In the genomic region with DNA sequence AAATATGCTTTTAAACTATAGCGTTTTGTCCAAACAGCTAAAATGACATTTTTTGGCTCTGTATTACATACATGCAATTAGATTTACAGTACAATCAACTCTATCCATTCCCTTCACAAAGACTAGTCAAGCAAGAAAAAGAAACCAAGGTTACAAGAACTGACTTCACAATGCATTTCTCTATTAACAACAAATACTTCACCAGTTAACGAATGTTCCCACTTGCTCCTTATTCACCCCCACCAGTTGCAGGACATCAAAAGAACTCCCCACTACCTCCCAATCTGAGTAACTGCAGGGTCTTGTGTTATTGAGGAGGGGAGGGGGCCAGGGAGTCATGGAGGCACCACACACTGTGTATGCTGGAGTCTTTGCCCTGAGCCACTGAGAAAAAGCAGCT, we compare ENCODE assay signal across 16 cellular contexts. TPM values are rescaled to one million over a fixed set of nuclear protein-coding genes. Genes with fewer than 3 reads are reported as not detected.
A peak's percentile ranks its signal among the peaks of the same experiment; 100 is the strongest.
DNase-seq lines count a peak whose midpoint lies in the region; ATAC-seq, FAIRE-seq and TF ChIP-seq lines count a peak whose summit lies in the region.
"Had no signal": no experiment of that assay in that cellular context is flagged by ENCODE, and none has a peak within 500 bp of the region (broad histone marks: within the 10 kb centered on the region; RNA-seq: fewer than 3 reads in every experiment).

No MANE protein-coding gene starts in this region.

- H3K79me1 ChIP-seq in trophoblast cell (ENCODE audit: low read length), result no peaks in the 10 kb centered on the region

- CTCF ChIA-PET in CD4-positive, alpha-beta T cell (lab: Charles Lee), result no interaction called here

- H3K27ac Mint-ChIP-seq in brain (peak overlapping the region in 4 of 5 experiments; percentile 20 to 60 (median 50)), GM23338 (no peak overlapping the region), osteocyte (ENCODE audit: unreplicated experiment) (no peak overlapping the region)
- no peak overlapping the region for H3K27ac Mint-ChIP-seq in CD4-positive, alpha-beta T cell
- H3K27ac Mint-ChIP-seq: CD8-positive, alpha-beta T cell; H9 had no signal

- peaks cover 19% of the 10 kb centered on the region for H3K36me3 Mint-ChIP-seq in brain
- no peaks in the 10 kb centered on the region for H3K36me3 Mint-ChIP-seq in CD4-positive, alpha-beta T cell (ENCODE audit: low read depth)
- peaks cover 12% of the 10 kb centered on the region for H3K36me3 Mint-ChIP-seq in GM23338 (ENCODE audit: low read depth)
- H3K36me3 Mint-ChIP-seq in osteocyte (ENCODE audit: unreplicated experiment), result no peaks in the 10 kb centered on the region
- H3K36me3 Mint-ChIP-seq: CD8-positive, alpha-beta T cell had no signal

- H3K36me3 ChIP-seq in trophoblast cell (ENCODE audit: control insufficient read depth in 1 of 2, insufficient read depth in 2 of 2, low read length in 2 of 2) (peaks cover 6 to 9% of the 10 kb centered on the region in 2 experiments), GM23338 (ENCODE audit: insufficient read depth) (no peaks in the 10 kb centered on the region; the same call in 1 of the 2 replicates)
- H3K36me3 ChIP-seq: BE2C had no signal

- no peak overlapping the region for H4K12ac ChIP-seq in trophoblast cell (ENCODE audit: low read depth, low read length)

- H3F3A ChIP-seq in GM23338 (replicated peaks; ENCODE audit: low read depth), result no peaks in the 10 kb centered on the region

- H2AFZ ChIP-seq in trophoblast cell (ENCODE audit: insufficient read depth, low read length, poor library complexity) (no peak overlapping the region), GM23338 (no peak overlapping the region)
- H2AFZ ChIP-seq: GM23248 had no signal

- H3K9me3 Mint-ChIP-seq in brain (peaks cover 0 to 3% (median 0%) of the 10 kb centered on the region in 5 experiments), GM23338 (no peaks in the 10 kb centered on the region), osteocyte (ENCODE audit: unreplicated experiment) (no peaks in the 10 kb centered on the region)
- no peaks in the 10 kb centered on the region for H3K9me3 Mint-ChIP-seq in CD4-positive, alpha-beta T cell
- H3K9me3 Mint-ChIP-seq: H9 had no signal

- POLR2A ChIA-PET in CD4-positive, alpha-beta T cell (lab: Charles Lee), result no interaction called here

- H3K79me2 ChIP-seq in trophoblast cell (ENCODE audit: control insufficient read depth, insufficient read depth, low read length, poor library complexity), result no peaks in the 10 kb centered on the region
- H3K79me2 ChIP-seq in GM23338 (replicated peaks; ENCODE audit: insufficient read depth), result no peaks in the 10 kb centered on the region; the same call in 1 of the 2 replicates

- H2BK12ac ChIP-seq in trophoblast cell (ENCODE audit: low read length), result no peak overlapping the region

- no peak overlapping the region for H2BK120ac ChIP-seq in trophoblast cell (ENCODE audit: insufficient read depth, low read length, poor library complexity)

- H3K9me2 ChIP-seq in GM23338 (ENCODE audit: insufficient read depth), result no peaks in the 10 kb centered on the region

- H3K23ac ChIP-seq in trophoblast cell (ENCODE audit: low read length), result no peak overlapping the region

- H3K4me3 ChIP-seq in trophoblast cell (ENCODE audit: low read depth, low read length), result no peak overlapping the region
- no peak overlapping the region for H3K4me3 ChIP-seq in GM23338
- H3K4me3 ChIP-seq: GM23248 had no signal

- no peak overlapping the region for H3K4ac ChIP-seq in trophoblast cell (ENCODE audit: low read depth, low read length)

- no peaks in the 10 kb centered on the region; the same call in 1 of the 2 replicates for H4K20me1 ChIP-seq in GM23338 (replicated peaks; ENCODE audit: insufficient read depth)

- intact Hi-C loops in CD4-positive, alpha-beta T cell (cut with DNase I, micrococcal nuclease), result no loop called here

- TF ChIP-seq CTCF in brain (conservative IDR thresholded peaks at IDR 0.05), result no peak
- no peak for TF ChIP-seq CTCF in CD4-positive, alpha-beta T cell (IDR thresholded peaks at IDR 0.05)
- TF ChIP-seq CTCF in GM23338 (conservative IDR thresholded peaks at IDR 0.05; ENCODE audit: low read depth in 2 of 2), result no peak
- no peak for TF ChIP-seq CTCF in osteocyte (IDR thresholded peaks at IDR 0.05)

- H3K18ac ChIP-seq in trophoblast cell (ENCODE audit: low read length), result no peak overlapping the region

- peak; percentile 64 for DNase-seq in left kidney (ENCODE audit: low read depth, low spot score)
- no peak for DNase-seq in trophoblast cell
- DNase-seq in urothelium cell line (ENCODE audit: low spot score), result no peak
- DNase-seq in CD4-positive, alpha-beta T cell, result no peak
- DNase-seq in GM23338 (ENCODE audit: low spot score), result no peak
- no peak for DNase-seq in osteocyte (ENCODE audit: extremely low spot score, unreplicated experiment)
- DNase-seq: BE2C; CD8-positive, alpha-beta T cell; COR-L47; DMS53; GF-D8; GM23248; H9 had no signal

- H3K27ac ChIP-seq in trophoblast cell (ENCODE audit: low read depth, low read length), result no peak overlapping the region
- H3K27ac ChIP-seq in CD4-positive, alpha-beta T cell (ENCODE audit: low read depth, low read length), result no peak overlapping the region
- H3K27ac ChIP-seq in GM23338 (ENCODE audit: low read depth), result no peak overlapping the region
- H3K27ac ChIP-seq: C4-2B, GM23248 had no signal

- H3K4me3 Mint-ChIP-seq in brain (peak overlapping the region in 2 of 5 experiments; percentile 3 to 48), GM23338 (no peak overlapping the region), osteocyte (ENCODE audit: unreplicated experiment) (no peak overlapping the region)
- no peak overlapping the region for H3K4me3 Mint-ChIP-seq in CD4-positive, alpha-beta T cell
- H3K4me3 Mint-ChIP-seq: CD8-positive, alpha-beta T cell; H9 had no signal

- H3K27me3 Mint-ChIP-seq in brain (no peaks in the 10 kb centered on the region), GM23338 (ENCODE audit: insufficient read depth, low read depth, poor library complexity) (no peaks in the 10 kb centered on the region), osteocyte (ENCODE audit: unreplicated experiment) (no peaks in the 10 kb centered on the region)
- no peaks in the 10 kb centered on the region for H3K27me3 Mint-ChIP-seq in CD4-positive, alpha-beta T cell

- peak overlapping the region; percentile 15 for H2AK5ac ChIP-seq in trophoblast cell (ENCODE audit: low read length)

- H3K4me1 Mint-ChIP-seq in brain (peaks cover 21% of the 10 kb centered on the region), GM23338 (peaks cover under 1% of the 10 kb centered on the region; the same call in 2 of the 3 replicates), osteocyte (ENCODE audit: unreplicated experiment) (peaks cover 19% of the 10 kb centered on the region)
- no peaks in the 10 kb centered on the region for H3K4me1 Mint-ChIP-seq in CD4-positive, alpha-beta T cell (ENCODE audit: low read depth)

- no CpG with 5 or more reads among the region's 2 CpGs for WGBS in trophoblast cell (ENCODE audit: extremely low coverage, insufficient coverage, insufficient read length)

- H3K4me2 ChIP-seq in trophoblast cell (ENCODE audit: low read length) (no peak overlapping the region), GM23338 (no peak overlapping the region)

- H4K8ac ChIP-seq in trophoblast cell (ENCODE audit: low read depth, low read length), result no peak overlapping the region

- H3K4me1 ChIP-seq in trophoblast cell (ENCODE audit: control insufficient read depth in 1 of 2, insufficient read depth in 2 of 2, low read length in 2 of 2), result no peaks in the 10 kb centered on the region
- no peaks in the 10 kb centered on the region for H3K4me1 ChIP-seq in GM23338 (ENCODE audit: insufficient read depth)
- H3K4me1 ChIP-seq: BE2C had no signal

- FAIRE-seq in urothelium cell line (lab: Jason Lieb, UNC), result peak; percentile 70
- FAIRE-seq: A204.1 had no signal

- no peaks in the 10 kb centered on the region for H3K9me3 ChIP-seq in trophoblast cell (ENCODE audit: insufficient read depth, low read depth, low read length)
- no peaks in the 10 kb centered on the region for H3K9me3 ChIP-seq in CD4-positive, alpha-beta T cell (ENCODE audit: control insufficient read depth, low read length)
- H3K9me3 ChIP-seq: BE2C had no signal

- ATAC-seq in CD4-positive, alpha-beta T cell (ENCODE audit: poor library complexity), result no peak
- ATAC-seq in GM23338, result no peak
- ATAC-seq: CD8-positive, alpha-beta T cell had no signal

- no peak overlapping the region for H3K9ac ChIP-seq in trophoblast cell (ENCODE audit: low read length)
- H3K9ac ChIP-seq: GM23248 had no signal

- no peak overlapping the region for H3K14ac ChIP-seq in trophoblast cell (ENCODE audit: low read length)

- no peak overlapping the region for H2BK5ac ChIP-seq in trophoblast cell (ENCODE audit: low read depth, low read length, poor library complexity)

- H4K91ac ChIP-seq in trophoblast cell (ENCODE audit: low read depth, low read length), result no peak overlapping the region

- H3K27me3 ChIP-seq in trophoblast cell (ENCODE audit: insufficient read depth, low read length), result no peaks in the 10 kb centered on the region
- H3K27me3 ChIP-seq in CD4-positive, alpha-beta T cell (ENCODE audit: control insufficient read depth, insufficient read depth, low read length), result no peaks in the 10 kb centered on the region
- no peaks in the 10 kb centered on the region for H3K27me3 ChIP-seq in GM23338 (ENCODE audit: insufficient read depth)
- H3K27me3 ChIP-seq: BE2C had no signal

TF ChIP-seq in GM23338, 12 proteins besides CTCF, POLR2A, EP300 and RAD21 (continues in another document):
- TF ChIP-seq CREB1 (CRISPR knock-in tag; IDR thresholded peaks at IDR 0.05; ENCODE audit: low read depth) (no peak), POLR2AphosphoS5 (IDR thresholded peaks at IDR 0.05; ENCODE audit: low read depth) (no peak), ZNF114 (CRISPR knock-in tag; IDR thresholded peaks at IDR 0.05) (no peak), EZH2 (IDR thresholded peaks at IDR 0.05; ENCODE audit: low read depth, unreplicated experiment) (no peak), EZH2phosphoT487 (IDR thresholded peaks at IDR 0.05; ENCODE audit: unreplicated experiment) (no peak)
- TF ChIP-seq, protein P1, sequence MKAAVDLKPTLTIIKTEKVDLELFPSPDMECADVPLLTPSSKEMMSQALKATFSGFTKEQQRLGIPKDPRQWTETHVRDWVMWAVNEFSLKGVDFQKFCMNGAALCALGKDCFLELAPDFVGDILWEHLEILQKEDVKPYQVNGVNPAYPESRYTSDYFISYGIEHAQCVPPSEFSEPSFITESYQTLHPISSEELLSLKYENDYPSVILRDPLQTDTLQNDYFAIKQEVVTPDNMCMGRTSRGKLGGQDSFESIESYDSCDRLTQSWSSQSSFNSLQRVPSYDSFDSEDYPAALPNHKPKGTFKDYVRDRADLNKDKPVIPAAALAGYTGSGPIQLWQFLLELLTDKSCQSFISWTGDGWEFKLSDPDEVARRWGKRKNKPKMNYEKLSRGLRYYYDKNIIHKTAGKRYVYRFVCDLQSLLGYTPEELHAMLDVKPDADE (IDR thresholded peaks at IDR 0.05), result no peak

RNA-seq across cellular contexts. Expression of a gene that starts 34.9 kb away (rescaled TPM):
- polyA plus RNA-seq in brain (ENCODE audit: insufficient read depth, low read depth, low replicate concordance), result 0.32 TPM
- polyA plus RNA-seq in trophoblast cell (2013), result 113 and 116 TPM in 2 replicates
- not detected for total RNA-seq in CD4-positive, alpha-beta T cell
- 47.6 and 52.3 TPM in 2 replicates for total RNA-seq in GM23338 (2014; rRNA removed; shearing (Covaris generic))
- polyA plus RNA-seq in GM23338 (2016; fragmentation: Nextera tagmentation; extraction: Ambion mirVana), result 14.8 and 15.9 TPM in 2 replicates
- 0.30 and 0.34 TPM in 2 replicates for total RNA-seq in osteocyte
- total RNA-seq: CD8-positive, alpha-beta T cell had no signal

Comparison
In these comparisons a context has a peak if more than half of its experiments do, and no peak if none do; other contexts are left out.
1. H3K27ac Mint-ChIP-seq: peak in brain (4 of 5); none in CD4-positive, alpha-beta T cell (single experiment), GM23338 (single experiment) and osteocyte (single experiment).
2. RNA of a gene that starts 34.9 kb away (total RNA-seq): 47.6 to 52.3 TPM in GM23338; 0.30 to 0.34 TPM in osteocyte and not detected in CD4-positive, alpha-beta T cell; every median in the first group is over 10 times any median in the second.